1 cellular context compared by ENCODE assay signal in the genomic region with DNA sequence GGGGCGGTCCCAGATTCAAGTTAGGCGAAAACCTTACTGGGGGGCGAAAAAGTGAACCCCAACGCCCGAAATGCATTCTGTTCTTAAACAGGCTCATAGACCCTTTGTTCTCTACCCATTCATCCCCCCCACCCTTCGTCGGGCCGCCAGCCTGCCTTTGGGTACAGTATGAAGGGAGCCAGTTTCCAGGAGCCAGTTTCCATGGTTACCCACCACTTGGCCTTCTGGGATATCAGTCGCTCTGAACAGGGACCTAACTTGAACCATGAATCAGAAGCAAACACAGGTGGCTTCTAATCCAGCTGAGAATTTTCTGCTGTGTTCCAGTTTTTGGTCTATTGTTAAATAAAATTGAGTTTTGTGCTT.
TF ChIP-seq lines count a peak whose summit lies in the region.

No MANE protein-coding gene starts in this region.

TF ChIP-seq in GM23338, 12 proteins besides CTCF, POLR2A, EP300 and RAD21 (continued from another document):
- TF ChIP-seq, protein P1, sequence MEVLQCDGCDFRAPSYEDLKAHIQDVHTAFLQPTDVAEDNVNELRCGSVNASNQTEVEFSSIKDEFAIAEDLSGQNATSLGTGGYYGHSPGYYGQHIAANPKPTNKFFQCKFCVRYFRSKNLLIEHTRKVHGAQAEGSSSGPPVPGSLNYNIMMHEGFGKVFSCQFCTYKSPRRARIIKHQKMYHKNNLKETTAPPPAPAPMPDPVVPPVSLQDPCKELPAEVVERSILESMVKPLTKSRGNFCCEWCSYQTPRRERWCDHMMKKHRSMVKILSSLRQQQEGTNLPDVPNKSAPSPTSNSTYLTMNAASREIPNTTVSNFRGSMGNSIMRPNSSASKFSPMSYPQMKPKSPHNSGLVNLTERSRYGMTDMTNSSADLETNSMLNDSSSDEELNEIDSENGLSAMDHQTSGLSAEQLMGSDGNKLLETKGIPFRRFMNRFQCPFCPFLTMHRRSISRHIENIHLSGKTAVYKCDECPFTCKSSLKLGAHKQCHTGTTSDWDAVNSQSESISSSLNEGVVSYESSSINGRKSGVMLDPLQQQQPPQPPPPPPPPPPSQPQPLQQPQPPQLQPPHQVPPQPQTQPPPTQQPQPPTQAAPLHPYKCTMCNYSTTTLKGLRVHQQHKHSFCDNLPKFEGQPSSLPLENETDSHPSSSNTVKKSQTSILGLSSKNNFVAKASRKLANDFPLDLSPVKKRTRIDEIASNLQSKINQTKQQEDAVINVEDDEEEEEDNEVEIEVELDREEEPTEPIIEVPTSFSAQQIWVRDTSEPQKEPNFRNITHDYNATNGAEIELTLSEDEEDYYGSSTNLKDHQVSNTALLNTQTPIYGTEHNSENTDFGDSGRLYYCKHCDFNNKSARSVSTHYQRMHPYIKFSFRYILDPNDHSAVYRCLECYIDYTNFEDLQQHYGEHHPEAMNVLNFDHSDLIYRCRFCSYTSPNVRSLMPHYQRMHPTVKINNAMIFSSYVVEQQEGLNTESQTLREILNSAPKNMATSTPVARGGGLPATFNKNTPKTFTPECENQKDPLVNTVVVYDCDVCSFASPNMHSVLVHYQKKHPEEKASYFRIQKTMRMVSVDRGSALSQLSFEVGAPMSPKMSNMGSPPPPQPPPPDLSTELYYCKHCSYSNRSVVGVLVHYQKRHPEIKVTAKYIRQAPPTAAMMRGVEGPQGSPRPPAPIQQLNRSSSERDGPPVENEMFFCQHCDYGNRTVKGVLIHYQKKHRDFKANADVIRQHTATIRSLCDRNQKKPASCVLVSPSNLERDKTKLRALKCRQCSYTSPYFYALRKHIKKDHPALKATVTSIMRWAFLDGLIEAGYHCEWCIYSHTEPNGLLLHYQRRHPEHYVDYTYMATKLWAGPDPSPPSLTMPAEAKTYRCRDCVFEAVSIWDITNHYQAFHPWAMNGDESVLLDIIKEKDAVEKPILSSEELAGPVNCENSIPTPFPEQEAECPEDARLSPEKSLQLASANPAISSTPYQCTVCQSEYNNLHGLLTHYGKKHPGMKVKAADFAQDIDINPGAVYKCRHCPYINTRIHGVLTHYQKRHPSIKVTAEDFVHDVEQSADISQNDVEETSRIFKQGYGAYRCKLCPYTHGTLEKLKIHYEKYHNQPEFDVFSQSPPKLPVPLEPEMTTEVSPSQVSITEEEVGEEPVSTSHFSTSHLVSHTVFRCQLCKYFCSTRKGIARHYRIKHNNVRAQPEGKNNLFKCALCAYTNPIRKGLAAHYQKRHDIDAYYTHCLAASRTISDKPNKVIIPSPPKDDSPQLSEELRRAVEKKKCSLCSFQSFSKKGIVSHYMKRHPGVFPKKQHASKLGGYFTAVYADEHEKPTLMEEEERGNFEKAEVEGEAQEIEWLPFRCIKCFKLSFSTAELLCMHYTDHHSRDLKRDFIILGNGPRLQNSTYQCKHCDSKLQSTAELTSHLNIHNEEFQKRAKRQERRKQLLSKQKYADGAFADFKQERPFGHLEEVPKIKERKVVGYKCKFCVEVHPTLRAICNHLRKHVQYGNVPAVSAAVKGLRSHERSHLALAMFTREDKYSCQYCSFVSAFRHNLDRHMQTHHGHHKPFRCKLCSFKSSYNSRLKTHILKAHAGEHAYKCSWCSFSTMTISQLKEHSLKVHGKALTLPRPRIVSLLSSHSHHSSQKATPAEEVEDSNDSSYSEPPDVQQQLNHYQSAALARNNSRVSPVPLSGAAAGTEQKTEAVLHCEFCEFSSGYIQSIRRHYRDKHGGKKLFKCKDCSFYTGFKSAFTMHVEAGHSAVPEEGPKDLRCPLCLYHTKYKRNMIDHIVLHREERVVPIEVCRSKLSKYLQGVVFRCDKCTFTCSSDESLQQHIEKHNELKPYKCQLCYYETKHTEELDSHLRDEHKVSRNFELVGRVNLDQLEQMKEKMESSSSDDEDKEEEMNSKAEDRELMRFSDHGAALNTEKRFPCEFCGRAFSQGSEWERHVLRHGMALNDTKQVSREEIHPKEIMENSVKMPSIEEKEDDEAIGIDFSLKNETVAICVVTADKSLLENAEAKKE (CRISPR knock-in tag; IDR thresholded peaks at IDR 0.05) = no peak
- TF ChIP-seq ZNF331 (CRISPR knock-in tag; IDR thresholded peaks at IDR 0.05; ENCODE audit: low read depth) = no peak
- TF ChIP-seq POLR2AphosphoS5 (IDR thresholded peaks at IDR 0.05; ENCODE audit: low read depth) = no peak
- TF ChIP-seq REST (IDR thresholded peaks at IDR 0.05; ENCODE audit: unreplicated experiment) = no peak
- TF ChIP-seq EZH2phosphoT487 (IDR thresholded peaks at IDR 0.05; ENCODE audit: unreplicated experiment) = no peak
- no peak for TF ChIP-seq STAT1 (IDR thresholded peaks at IDR 0.05; ENCODE audit: unreplicated experiment)
- no peak for TF ChIP-seq JUNB (IDR thresholded peaks at IDR 0.05; ENCODE audit: unreplicated experiment)
- no peak for TF ChIP-seq EZH2 (IDR thresholded peaks at IDR 0.05; ENCODE audit: low read depth, unreplicated experiment)
- no peak for TF ChIP-seq NANOG (IDR thresholded peaks at IDR 0.05; ENCODE audit: borderline replicate concordance)
- no peak for TF ChIP-seq ZNF114 (CRISPR knock-in tag; IDR thresholded peaks at IDR 0.05)
